Comparison of ENCODE assay signal across 8 cellular contexts in the genomic region with DNA sequence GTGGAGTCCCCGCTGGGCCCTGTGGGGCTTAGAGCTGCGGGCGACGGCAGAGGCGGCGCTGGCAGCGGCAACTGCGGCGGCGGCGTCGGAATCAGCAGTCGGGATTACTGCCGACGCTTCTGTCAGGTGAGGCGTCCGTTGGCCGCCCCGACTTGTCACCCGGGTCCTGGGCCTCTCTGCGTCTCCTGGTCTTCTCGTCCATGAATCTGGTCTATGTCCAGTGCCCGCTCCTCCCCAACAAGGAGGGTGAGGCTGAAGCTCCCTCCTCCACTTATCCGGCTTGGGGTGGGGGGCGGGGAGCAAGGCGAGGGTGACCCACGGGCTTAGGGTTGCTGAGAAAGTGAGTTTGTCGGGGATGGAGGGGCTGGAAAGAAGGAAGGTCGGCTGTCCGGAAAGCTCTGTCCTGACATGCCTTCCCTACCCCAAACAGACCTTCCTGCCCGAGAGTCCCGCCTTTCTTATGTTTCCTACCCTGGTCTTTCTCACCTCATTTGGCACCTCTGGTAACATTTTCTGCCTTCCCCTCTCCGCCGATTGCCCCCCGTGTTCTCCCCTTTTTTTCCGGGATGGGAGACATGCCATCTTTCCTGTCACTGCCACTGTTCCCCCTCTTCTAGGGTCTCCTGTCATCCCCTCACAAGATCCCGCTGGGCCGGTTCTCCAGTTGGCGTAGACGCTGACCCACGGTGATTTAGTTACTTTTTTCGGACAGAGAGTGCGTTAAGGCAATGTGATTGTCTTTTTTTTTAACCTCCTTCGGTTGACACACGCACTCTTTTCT. TPM values are rescaled to one million over a fixed set of nuclear protein-coding genes. Genes with fewer than 3 reads are reported as not detected.
DNase-seq lines count a peak whose midpoint lies in the region; ATAC-seq and TF ChIP-seq lines count a peak whose summit lies in the region.

No MANE protein-coding gene starts in this region.

- POLR2A ChIA-PET in activated CD8-positive, alpha-beta T cell treated with anti-CD3 and anti-CD28 coated beads, Interleukin-2, amount 10 ng/mL, durations not matched to agents 7 days and 5 days (lab: Charles Lee): interaction anchor here (1.0 to 2.6 kb wide), 6 partner anchors 12 to 90 kb away, joined by 3 to 56 read pairs (median 8); partner anchors contain the start of gene C3orf38

- H3K4me3 ChIP-seq in BLaER1: peak overlapping the region; percentile 98
- H3K4me3 ChIP-seq in parathyroid adenoma (ENCODE audit: low read depth, low read length): peak overlapping the region; percentile 97

- H3K79me2 ChIP-seq in parathyroid adenoma: peaks cover 22% of the 10 kb centered on the region

- peaks cover 63% of the 10 kb centered on the region for H4K20me1 ChIP-seq in BLaER1

- peaks cover 48% of the 10 kb centered on the region for H3K4me1 Mint-ChIP-seq in activated CD8-positive, alpha-beta T cell treated with anti-CD3 and anti-CD28 coated beads, Interleukin-2, amount 10 ng/mL, durations not matched to agents 7 days and 5 days (ENCODE audit: low read depth)

- H3K9ac ChIP-seq in BLaER1: peak overlapping the region; percentile 89
- peak overlapping the region; percentile 25 for H3K9ac ChIP-seq in parathyroid adenoma

- H3K9me3 Mint-ChIP-seq in activated CD8-positive, alpha-beta T cell treated with anti-CD3 and anti-CD28 coated beads, Interleukin-2, amount 10 ng/mL, durations not matched to agents 7 days and 5 days (ENCODE audit: insufficient read depth): no peaks in the 10 kb centered on the region

- H3K27ac ChIP-seq in BLaER1 (peak overlapping the region; percentile 92), parathyroid adenoma (peak overlapping the region; percentile 94)

- H3K27me3 ChIP-seq in BLaER1: no peaks in the 10 kb centered on the region
- no peaks in the 10 kb centered on the region for H3K27me3 ChIP-seq in parathyroid adenoma (ENCODE audit: control insufficient read depth, insufficient read depth, low read length)

- H3K4me2 ChIP-seq in BLaER1 (peak overlapping the region; percentile 93), parathyroid adenoma (ENCODE audit: low read length) (peak overlapping the region; percentile 95)

- no peak for DNase-seq in activated CD8-positive, alpha-beta T cell treated with anti-CD3 and anti-CD28 coated beads, Interleukin-2, amount 10 ng/mL, durations not matched to agents 7 days and 5 days
- DNase-seq in germinal center (ENCODE audit: low spot score) (peak; percentile 6), NCI-H2029 treated with DMSO at 0.1 percent for 48 hours (lab: John Stamatoyannopoulos, UW) (no peak)

- H3K9me3 ChIP-seq in BLaER1 (no peaks in the 10 kb centered on the region; the same call in 1 of the 2 replicates), parathyroid adenoma (ENCODE audit: control insufficient read depth, low read length) (no peaks in the 10 kb centered on the region)

- peak overlapping the region; percentile 86 for H2AFZ ChIP-seq in parathyroid adenoma

- peak overlapping the region; percentile 96 for H3K27ac Mint-ChIP-seq in activated CD8-positive, alpha-beta T cell treated with anti-CD3 and anti-CD28 coated beads, Interleukin-2, amount 10 ng/mL, durations not matched to agents 7 days and 5 days

- peaks cover 44% of the 10 kb centered on the region for H3K36me3 Mint-ChIP-seq in activated CD8-positive, alpha-beta T cell treated with anti-CD3 and anti-CD28 coated beads, Interleukin-2, amount 10 ng/mL, durations not matched to agents 7 days and 5 days (ENCODE audit: low read depth)

- H3K27me3 Mint-ChIP-seq in activated CD8-positive, alpha-beta T cell treated with anti-CD3 and anti-CD28 coated beads, Interleukin-2, amount 10 ng/mL, durations not matched to agents 7 days and 5 days (ENCODE audit: low read depth): no peaks in the 10 kb centered on the region

- peak overlapping the region; percentile 92 for H3K4me3 Mint-ChIP-seq in activated CD8-positive, alpha-beta T cell treated with anti-CD3 and anti-CD28 coated beads, Interleukin-2, amount 10 ng/mL, durations not matched to agents 7 days and 5 days

- peak; percentile 8 for ATAC-seq in GM18873 (IDR thresholded peaks at IDR 0.05; ENCODE audit: low FRiP score, unreplicated experiment)
- peak; percentile 9 for ATAC-seq in HG03342 (IDR thresholded peaks at IDR 0.05; ENCODE audit: unreplicated experiment)
- no peak for ATAC-seq in activated CD8-positive, alpha-beta T cell treated with anti-CD3 and anti-CD28 coated beads, Interleukin-2, amount 10 ng/mL, durations not matched to agents 7 days and 5 days
- no peak for ATAC-seq in HG03565 (IDR thresholded peaks at IDR 0.05; ENCODE audit: unreplicated experiment)

- H3K36me3 ChIP-seq in BLaER1: peaks cover 19% of the 10 kb centered on the region
- no peaks in the 10 kb centered on the region for H3K36me3 ChIP-seq in parathyroid adenoma (ENCODE audit: control insufficient read depth, insufficient read depth, low read length)

- CTCF ChIA-PET in activated CD8-positive, alpha-beta T cell treated with anti-CD3 and anti-CD28 coated beads, Interleukin-2, amount 10 ng/mL, durations not matched to agents 7 days and 5 days (lab: Charles Lee): interaction anchor here (1.2 to 2.8 kb wide), 5 partner anchors 24 to 91 kb away, joined by 3 to 14 read pairs (median 5); no protein-coding TSS in a partner anchor

- no peak for TF ChIP-seq CTCF in parathyroid adenoma (IDR thresholded peaks at IDR 0.05)

- peaks cover 45% of the 10 kb centered on the region for H3K4me1 ChIP-seq in BLaER1
- peaks cover 4% of the 10 kb centered on the region for H3K4me1 ChIP-seq in parathyroid adenoma

RNA-seq across cellular contexts. Expression of gene ZNF654, which starts 0.5 kb away (rescaled TPM):
- total RNA-seq in activated CD8-positive, alpha-beta T cell treated with anti-CD3 and anti-CD28 coated beads, Interleukin-2, amount 10 ng/mL, durations not matched to agents 7 days and 5 days: 10 to 100 TPM; 21.3 to 22.3 TPM

RNA-seq across cellular contexts. Expression of gene CGGBP1, which starts 0.8 kb away (rescaled TPM):
- 10 to 100 TPM; 85.6 to 87.6 TPM for total RNA-seq in activated CD8-positive, alpha-beta T cell treated with anti-CD3 and anti-CD28 coated beads, Interleukin-2, amount 10 ng/mL, durations not matched to agents 7 days and 5 days

Comparison
In these comparisons a context has a peak if more than half of its experiments do, and no peak if none do; other contexts are left out.
1. ATAC-seq: peak in GM18873 (single experiment) and HG03342 (single experiment); none in activated CD8-positive, alpha-beta T cell treated with anti-CD3 and anti-CD28 coated beads, Interleukin-2, amount 10 ng/mL, durations not matched to agents 7 days and 5 days (single experiment) and HG03565 (single experiment).